Comparison of ENCODE assay signal across 1 cellular context in genomic region chr20:35711588-35712209, GRCh38.
TF ChIP-seq lines count a peak whose summit lies in the region.

No MANE protein-coding gene starts in this region.

TF ChIP-seq in WTC11, 78 proteins besides CTCF, POLR2A, EP300 and RAD21 (continued from another document):
- TF ChIP-seq ZSCAN18 (CRISPR knock-in tag; IDR thresholded peaks at IDR 0.05) (no peak), ZNF281 (CRISPR knock-in tag; IDR thresholded peaks at IDR 0.05) (no peak), SMAD3 (CRISPR knock-in tag; IDR thresholded peaks at IDR 0.05; ENCODE audit: borderline replicate concordance) (no peak), JAZF1 (CRISPR knock-in tag; IDR thresholded peaks at IDR 0.05) (no peak), OVOL2 (CRISPR knock-in tag; IDR thresholded peaks at IDR 0.05; ENCODE audit: borderline replicate concordance) (no peak), RORB (CRISPR knock-in tag; IDR thresholded peaks at IDR 0.05) (no peak), NFATC4 (CRISPR knock-in tag; IDR thresholded peaks at IDR 0.05) (no peak), RELA (CRISPR knock-in tag; IDR thresholded peaks at IDR 0.05; ENCODE audit: borderline replicate concordance) (no peak), ATF1 (CRISPR knock-in tag; IDR thresholded peaks at IDR 0.05) (no peak), ZNF423 (CRISPR knock-in tag; IDR thresholded peaks at IDR 0.05) (no peak), ELF4 (CRISPR knock-in tag; IDR thresholded peaks at IDR 0.05; ENCODE audit: low read depth) (no peak), PRRX2 (CRISPR knock-in tag; IDR thresholded peaks at IDR 0.05) (no peak), ATF6 (CRISPR knock-in tag; IDR thresholded peaks at IDR 0.05) (no peak), TCF7 (CRISPR knock-in tag; IDR thresholded peaks at IDR 0.05; ENCODE audit: low read depth) (no peak)
